1 cellular context compared by ENCODE assay signal in genomic region chr1:20212099-20212684, GRCh38.
TF ChIP-seq lines count a peak whose summit lies in the region.

No MANE protein-coding gene starts in this region.

TF ChIP-seq in GM23338, 12 proteins besides CTCF, POLR2A, EP300 and RAD21 (continued from another document):
- TF ChIP-seq ZNF462 (CRISPR knock-in tag; IDR thresholded peaks at IDR 0.05) (no peak), JUNB (IDR thresholded peaks at IDR 0.05; ENCODE audit: unreplicated experiment) (no peak), STAT1 (IDR thresholded peaks at IDR 0.05; ENCODE audit: unreplicated experiment) (no peak), REST (IDR thresholded peaks at IDR 0.05; ENCODE audit: unreplicated experiment) (no peak), EZH2 (IDR thresholded peaks at IDR 0.05; ENCODE audit: low read depth, unreplicated experiment) (no peak), ETS1 (IDR thresholded peaks at IDR 0.05) (no peak), NANOG (IDR thresholded peaks at IDR 0.05; ENCODE audit: borderline replicate concordance) (no peak), EZH2phosphoT487 (IDR thresholded peaks at IDR 0.05; ENCODE audit: unreplicated experiment) (no peak), POLR2AphosphoS5 (IDR thresholded peaks at IDR 0.05; ENCODE audit: low read depth) (no peak)
